ENCODE assay signal across 8 cellular contexts in the genomic region with DNA sequence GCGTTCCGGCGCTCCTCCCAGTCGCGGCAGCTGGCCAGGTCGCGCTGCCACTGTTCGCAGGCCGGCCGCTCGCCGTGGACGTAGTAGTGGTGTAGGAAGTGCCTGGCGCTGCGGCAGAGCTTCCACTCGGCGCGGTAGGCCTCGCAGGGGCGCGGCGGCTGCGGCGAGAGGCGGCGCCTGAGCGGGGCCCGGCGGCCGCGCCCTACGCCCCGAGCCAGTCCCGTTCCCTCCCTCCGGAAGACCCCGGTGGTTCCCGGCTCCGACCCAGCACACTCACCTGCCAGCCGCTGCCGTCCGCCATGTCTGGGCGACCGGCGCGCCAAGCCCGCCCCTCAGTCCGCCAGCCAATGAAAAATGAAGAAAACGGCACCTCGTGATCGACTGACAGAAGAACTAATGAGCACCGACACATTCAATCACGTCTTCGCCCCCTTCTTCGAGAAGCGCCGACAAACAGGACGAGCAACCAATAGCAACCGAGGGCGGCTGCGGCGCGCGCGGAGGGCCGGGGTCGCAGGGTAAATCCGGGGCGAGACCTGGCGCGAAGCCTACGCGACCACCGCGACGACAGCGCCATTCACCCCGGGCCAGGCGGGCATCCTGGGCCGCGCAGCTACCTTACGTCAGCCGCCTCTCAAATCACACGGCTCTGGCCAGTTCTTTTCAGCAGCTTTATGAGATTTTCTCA. TPM values are rescaled to one million over a fixed set of nuclear protein-coding genes. Genes with fewer than 3 reads are reported as not detected.
DNase-seq lines count a peak whose midpoint lies in the region; ATAC-seq and TF ChIP-seq lines count a peak whose summit lies in the region.

A gene with protein sequence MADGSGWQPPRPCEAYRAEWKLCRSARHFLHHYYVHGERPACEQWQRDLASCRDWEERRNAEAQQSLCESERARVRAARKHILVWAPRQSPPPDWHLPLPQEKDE (minus strand): TSS at position 324 of the 688 bp plus-strand sequence. CDS start 23 bp downstream, at position 301.

- H3K4me1 ChIP-seq in RWPE2 (ENCODE audit: insufficient read depth, poor library complexity, severe bottlenecking), result no peaks in the 10 kb centered on the region

- H3K27me3 ChIP-seq in RWPE2 (ENCODE audit: insufficient read depth, poor library complexity, severe bottlenecking), result no peaks in the 10 kb centered on the region

- H3K4me1 Mint-ChIP-seq in natural killer cell treated with Interleukin-12 subunit alpha and Interleukin-12 subunit beta and Interleukin-15 and Interleukin-18, amount 100 ng/mL, for 72 hours (ENCODE audit: low read depth in 2 of 2), result peaks cover 32 to 35% of the 10 kb centered on the region in 2 donors

- H3K4me3 ChIP-seq in RWPE2 (ENCODE audit: severe bottlenecking) (peak within 1 kb of the TSS; percentile 84), fibroblast of pulmonary artery (replicated peaks; ENCODE audit: low read depth, low read length) (peak within 1 kb of the TSS; percentile 82)

- peak within 1 kb of the TSS; percentile 90 to 91 for H3K27ac Mint-ChIP-seq in natural killer cell treated with Interleukin-12 subunit alpha and Interleukin-12 subunit beta and Interleukin-15 and Interleukin-18, amount 100 ng/mL, for 72 hours

- DNase-seq in Daoy (ENCODE audit: low read depth), result peak; percentile 92
- peak; percentile 56 for DNase-seq in GOT3 (lab: John Stamatoyannopoulos, UW)
- peak; percentile 93 for DNase-seq in LoVo (ENCODE audit: low spot score)
- peak; percentile 83 for DNase-seq in RWPE2 (ENCODE audit: low spot score)
- DNase-seq in activated T-helper 9 cell treated with anti-CD3 and anti-CD28 coated beads, Interleukin-2, amount 50 U/mL, for 16 hours (ENCODE audit: low read depth), result peak; percentile 81
- DNase-seq in fibroblast of pulmonary artery (ENCODE audit: low read depth), result peak; percentile 94
- DNase-seq in natural killer cell treated with Interleukin-12 subunit alpha and Interleukin-12 subunit beta and Interleukin-15 and Interleukin-18, amount 100 ng/mL, for 72 hours (ENCODE audit: low spot score), result peak; percentile 91
- peak; percentile 84 for DNase-seq in stimulated activated naive CD8-positive, alpha-beta T cell treated with anti-CD3 and anti-CD28 coated beads, Interleukin-15, Interleukin-2, amounts not matched to agents 100 U/mL and 50 U/mL, for 24 hours

- H3K36me3 Mint-ChIP-seq in natural killer cell treated with Interleukin-12 subunit alpha and Interleukin-12 subunit beta and Interleukin-15 and Interleukin-18, amount 100 ng/mL, for 72 hours, result peaks cover 5% of the 10 kb centered on the region

- peak; percentile 88 for ATAC-seq in RWPE2 (ENCODE audit: low read depth)
- peak; percentile 93 to 96 for ATAC-seq in natural killer cell treated with Interleukin-12 subunit alpha and Interleukin-12 subunit beta and Interleukin-15 and Interleukin-18, amount 100 ng/mL, for 72 hours
- ATAC-seq in stimulated activated naive CD8-positive, alpha-beta T cell treated with anti-CD3 and anti-CD28 coated beads, Interleukin-15, Interleukin-2, amounts not matched to agents 100 U/mL and 50 U/mL, for 24 hours, result peak; percentile 91

- peak within 1 kb of the TSS; percentile 67 for H3K27ac ChIP-seq in RWPE2 (ENCODE audit: poor library complexity, severe bottlenecking)

- TF ChIP-seq CTCF in RWPE2 (IDR thresholded peaks at IDR 0.05; ENCODE audit: poor library complexity, severe bottlenecking) (no peak), fibroblast of pulmonary artery (IDR thresholded peaks at IDR 0.05; ENCODE audit: low read length, missing control alignments) (no peak)

- no peaks in the 10 kb centered on the region for H3K9me3 Mint-ChIP-seq in natural killer cell treated with Interleukin-12 subunit alpha and Interleukin-12 subunit beta and Interleukin-15 and Interleukin-18, amount 100 ng/mL, for 72 hours

- H3K4me3 Mint-ChIP-seq in natural killer cell treated with Interleukin-12 subunit alpha and Interleukin-12 subunit beta and Interleukin-15 and Interleukin-18, amount 100 ng/mL, for 72 hours, result peak within 1 kb of the TSS; percentile 97

- H3K9me3 ChIP-seq in RWPE2 (ENCODE audit: severe bottlenecking), result no peaks in the 10 kb centered on the region

- no peaks in the 10 kb centered on the region for H3K27me3 Mint-ChIP-seq in natural killer cell treated with Interleukin-12 subunit alpha and Interleukin-12 subunit beta and Interleukin-15 and Interleukin-18, amount 100 ng/mL, for 72 hours

- H3K36me3 ChIP-seq in RWPE2 (ENCODE audit: low read depth), result peaks cover 60% of the 10 kb centered on the region

RNA-seq across cellular contexts. Expression of the gene that starts here (rescaled TPM):
- 22.3 and 28.8 TPM in 2 replicates for total RNA-seq in Daoy (2014; rRNA removed; shearing (Covaris generic))
- 10 to 100 TPM; 27.6 to 36.8 TPM for total RNA-seq in natural killer cell treated with Interleukin-12 subunit alpha and Interleukin-12 subunit beta and Interleukin-15 and Interleukin-18, amount 100 ng/mL, for 72 hours

Comparison
In these comparisons a context has a peak if more than half of its experiments do, and no peak if none do; other contexts are left out.
1. Peak in every context shown above with its lines: DNase-seq, ATAC-seq, H3K4me3 ChIP-seq and H3K27ac ChIP-seq.